ENCODE assay signal across 14 cellular contexts in genomic region chr3:15273214-15273613, GRCh38. TPM values are rescaled to one million over a fixed set of nuclear protein-coding genes. Genes with fewer than 3 reads are reported as not detected.
DNase-seq lines count a peak whose midpoint lies in the region; ATAC-seq, FAIRE-seq and TF ChIP-seq lines count a peak whose summit lies in the region.
"Had no signal": no experiment of that assay in that cellular context is flagged by ENCODE, and none has a peak within 500 bp of the region (broad histone marks: within the 10 kb centered on the region; RNA-seq: fewer than 3 reads in every experiment).

No MANE protein-coding gene starts in this region.

- FAIRE-seq in urothelium cell line (lab: Jason Lieb, UNC): no peak
- FAIRE-seq: islet of Langerhans had no signal

- H3K9me3 ChIP-seq in CD4-positive, alpha-beta T cell (ENCODE audit: control insufficient read depth, low read length): no peaks in the 10 kb centered on the region
- H3K9me3 ChIP-seq in neural progenitor cell (ENCODE audit: low read depth): no peaks in the 10 kb centered on the region

- H3K4me3 Mint-ChIP-seq in CD4-positive, alpha-beta T cell: no peak overlapping the region
- no peak overlapping the region for H3K4me3 Mint-ChIP-seq in activated naive CD8-positive, alpha-beta T cell
- H3K4me3 Mint-ChIP-seq in neural progenitor cell: peak overlapping the region; percentile 41
- H3K4me3 Mint-ChIP-seq: activated CD8-positive, alpha-beta T cell treated with anti-CD3 and anti-CD28 coated beads for 36 hours had no signal

- TF ChIP-seq CTCF in CD4-positive, alpha-beta T cell (IDR thresholded peaks at IDR 0.05): no peak
- TF ChIP-seq CTCF in neural progenitor cell (IDR thresholded peaks at IDR 0.05): no peak

- H3K4me3 ChIP-seq in neural progenitor cell: no peak overlapping the region

- H3K27me3 Mint-ChIP-seq in CD4-positive, alpha-beta T cell: no peaks in the 10 kb centered on the region
- H3K27me3 Mint-ChIP-seq in activated naive CD8-positive, alpha-beta T cell: no peaks in the 10 kb centered on the region
- peaks cover 4% of the 10 kb centered on the region for H3K27me3 Mint-ChIP-seq in neural progenitor cell (ENCODE audit: insufficient read depth, low read depth)

- H3K9me3 Mint-ChIP-seq in CD4-positive, alpha-beta T cell: no peaks in the 10 kb centered on the region
- no peaks in the 10 kb centered on the region for H3K9me3 Mint-ChIP-seq in activated naive CD8-positive, alpha-beta T cell (ENCODE audit: low read depth)
- peaks cover 2% of the 10 kb centered on the region for H3K9me3 Mint-ChIP-seq in neural progenitor cell
- H3K9me3 Mint-ChIP-seq: activated CD8-positive, alpha-beta T cell treated with anti-CD3 and anti-CD28 coated beads for 36 hours had no signal

- intact Hi-C loops in CD4-positive, alpha-beta T cell (cut with DNase I, micrococcal nuclease): loop anchor here in 1 of 2 experiments (2.0 to 5.0 kb wide), 2 partner anchors 39 to 48 kb away; no protein-coding TSS in a partner anchor

- CTCF ChIA-PET in CD4-positive, alpha-beta T cell (lab: Charles Lee): interaction anchor here (0.9 to 17.1 kb wide), 2 partner anchors 57 to 106 kb away, joined by 3 to 163 read pairs; partner anchors contain the start of gene SH3BP5

- peaks cover 18% of the 10 kb centered on the region for H3K36me3 Mint-ChIP-seq in CD4-positive, alpha-beta T cell (ENCODE audit: low read depth)
- H3K36me3 Mint-ChIP-seq in activated naive CD8-positive, alpha-beta T cell: no peaks in the 10 kb centered on the region
- no peaks in the 10 kb centered on the region for H3K36me3 Mint-ChIP-seq in neural progenitor cell

- H3K9ac ChIP-seq in neural progenitor cell: no peak overlapping the region

- H3K27me3 ChIP-seq in CD4-positive, alpha-beta T cell (ENCODE audit: control insufficient read depth, insufficient read depth, low read length): no peaks in the 10 kb centered on the region
- H3K27me3 ChIP-seq in neural progenitor cell: no peaks in the 10 kb centered on the region

- no peak for DNase-seq in CD4-positive, alpha-beta T cell
- DNase-seq in KBM-7 (peak; percentile 40), neural progenitor cell (ENCODE audit: low spot score) (no peak), urothelium cell line (ENCODE audit: low spot score) (no peak), D341Med (ENCODE audit: low spot score) (no peak)
- DNase-seq: activated CD8-positive, alpha-beta T cell treated with anti-CD3 and anti-CD28 coated beads for 36 hours; anterior cingulate cortex; effector CD4-positive, alpha-beta T cell; foreskin melanocyte; NCI-H82; stimulated activated CD4-positive, alpha-beta T cell treated with anti-CD3 and anti-CD28 coated beads, Interleukin-4, amount 100 ng/mL, for 1 hour had no signal

- POLR2A ChIA-PET in CD4-positive, alpha-beta T cell (lab: Charles Lee): interaction anchor here (1.0 to 1.2 kb wide), 4 partner anchors 19 to 73 kb away, joined by 3 to 4 read pairs (median 3); no protein-coding TSS in a partner anchor

- peaks cover 86% of the 10 kb centered on the region for H3K4me1 Mint-ChIP-seq in CD4-positive, alpha-beta T cell (ENCODE audit: low read depth)
- H3K4me1 Mint-ChIP-seq in activated naive CD8-positive, alpha-beta T cell (ENCODE audit: low read depth): peaks cover 68% of the 10 kb centered on the region
- peaks cover 15% of the 10 kb centered on the region for H3K4me1 Mint-ChIP-seq in neural progenitor cell

- H4K20me1 ChIP-seq in neural progenitor cell (ENCODE audit: low read depth): peaks cover 5% of the 10 kb centered on the region

- H3K27ac Mint-ChIP-seq in CD4-positive, alpha-beta T cell: peak overlapping the region; percentile 89
- H3K27ac Mint-ChIP-seq in activated naive CD8-positive, alpha-beta T cell: peak overlapping the region; percentile 55
- H3K27ac Mint-ChIP-seq in neural progenitor cell: no peak overlapping the region

- H3K4me1 ChIP-seq in neural progenitor cell: peaks cover 12% of the 10 kb centered on the region

- H3K27ac ChIP-seq in CD4-positive, alpha-beta T cell (ENCODE audit: low read depth, low read length): no peak overlapping the region
- H3K27ac ChIP-seq in neural progenitor cell: no peak overlapping the region

- in situ Hi-C loops in KBM-7 (cut with MboI; ENCODE audit: low pct_unique_long_range_greater_than_20kb, low sequenced_read_pairs): no loop called here

- H2AFZ ChIP-seq in neural progenitor cell (replicated peaks): no peak overlapping the region

- H3F3A ChIP-seq in neural progenitor cell (ENCODE audit: low read depth): no peaks in the 10 kb centered on the region

- H3K4me2 ChIP-seq in neural progenitor cell: no peak overlapping the region

- no peaks in the 10 kb centered on the region for H3K79me2 ChIP-seq in neural progenitor cell (ENCODE audit: low read depth)

- H3K36me3 ChIP-seq in neural progenitor cell: no peaks in the 10 kb centered on the region

- ATAC-seq in CD4-positive, alpha-beta T cell (ENCODE audit: poor library complexity): no peak
- ATAC-seq in HG02938 (IDR thresholded peaks at IDR 0.05; ENCODE audit: unreplicated experiment): no peak
- ATAC-seq: activated CD8-positive, alpha-beta T cell treated with anti-CD3 and anti-CD28 coated beads for 36 hours had no signal

RNA-seq across cellular contexts. Expression of gene SH3BP5, which starts 59.2 kb away (rescaled TPM):
- total RNA-seq in CD4-positive, alpha-beta T cell: 10 to 100 TPM; 16.8 to 17.7 TPM
- total RNA-seq in neural progenitor cell (ENCODE audit: low replicate concordance): 9.1 and 11.2 TPM in 2 replicates
